13 cellular contexts compared by ENCODE assay signal in the genomic region with DNA sequence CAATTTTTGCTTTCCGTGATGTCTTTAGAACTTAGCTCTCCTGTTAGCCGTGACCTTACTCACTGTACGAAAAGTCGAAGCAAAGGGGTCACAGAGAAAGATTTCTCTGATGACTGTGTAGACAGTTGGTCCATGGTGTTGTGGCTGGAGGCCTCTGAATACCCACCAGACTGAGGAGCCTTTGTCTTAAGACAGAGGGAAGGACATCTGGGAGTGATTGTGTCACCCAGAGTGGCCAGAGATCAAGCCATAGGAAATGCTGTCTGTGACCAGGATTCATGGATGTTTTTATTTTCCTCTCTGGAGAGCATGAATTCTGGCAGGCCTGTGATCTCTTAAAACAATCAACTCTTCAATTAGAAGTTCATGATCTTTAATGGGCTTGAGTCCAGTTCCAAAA.
"Had no signal": no experiment of that assay in that cellular context is flagged by ENCODE, and none has a peak within 500 bp of the region (broad histone marks: within the 10 kb centered on the region; RNA-seq: fewer than 3 reads in every experiment).

No MANE protein-coding gene starts in this region.

- H3K9me3 ChIP-seq: suprapubic skin had no signal

- DNase-seq: activated CD4-positive, alpha-beta memory T cell treated with anti-CD3 and anti-CD28 coated beads for 36 hours; activated naive CD8-positive, alpha-beta T cell treated with anti-CD3 and anti-CD28 coated beads for 36 hours; activated T-cell treated with anti-CD3 and anti-CD28 coated beads for 4 hours; brain microvascular endothelial cell; effector CD4-positive, alpha-beta T cell; left cardiac atrium; mammary epithelial cell; midbrain had no signal

- H3K27me3 ChIP-seq: brain microvascular endothelial cell, hepatocyte, right atrium auricular region, suprapubic skin had no signal

- H3K4me3 ChIP-seq: hepatocyte, right atrium auricular region, skin epidermis, suprapubic skin had no signal

- H3K27ac ChIP-seq: brain microvascular endothelial cell, hepatocyte, skin epidermis, suprapubic skin had no signal

- ATAC-seq: esophagus mucosa had no signal

- H3K36me3 ChIP-seq: brain microvascular endothelial cell, right atrium auricular region, suprapubic skin had no signal
